Comparison of ENCODE assay signal across 2 cellular contexts in the genomic region with DNA sequence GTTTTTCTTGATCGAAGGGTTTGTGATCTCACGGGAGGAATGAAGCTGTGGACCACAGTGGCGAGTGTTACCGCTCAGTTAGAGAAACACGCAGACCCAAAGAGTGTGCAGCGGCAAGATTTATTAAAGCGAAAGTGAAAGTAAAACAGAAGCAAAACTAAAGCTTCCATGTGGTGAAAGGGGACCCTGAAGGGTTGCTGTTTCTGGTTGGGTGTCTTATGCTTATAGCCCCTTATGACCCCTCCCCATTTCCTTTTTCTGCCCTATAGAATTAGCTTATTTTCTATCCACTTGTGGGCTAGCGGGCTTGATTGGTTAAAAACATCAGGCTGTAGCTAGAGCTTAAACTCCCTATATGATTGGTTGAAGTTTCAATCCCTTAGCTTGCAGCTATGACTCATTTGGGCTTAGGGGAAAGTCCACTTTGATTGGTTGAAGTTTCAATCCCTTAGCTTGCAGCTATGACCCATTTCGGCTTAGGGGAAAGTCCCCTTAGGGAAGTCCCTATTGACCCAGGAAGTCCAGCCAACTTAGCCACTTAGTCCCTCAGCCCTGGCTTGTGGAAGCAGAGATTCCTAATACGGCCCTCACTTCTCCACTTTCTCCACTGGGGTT.
TF ChIP-seq lines count a peak whose summit lies in the region.

No MANE protein-coding gene starts in this region.

TF ChIP-seq in HCT116, 20 proteins besides CTCF, POLR2A, EP300 and RAD21:
- TF ChIP-seq EZH2 (IDR thresholded peaks at IDR 0.05): no peak
- no peak for TF ChIP-seq EZH2phosphoT487 (IDR thresholded peaks at IDR 0.05; ENCODE audit: borderline replicate concordance)
- no peak for TF ChIP-seq POLR2AphosphoS5 (IDR thresholded peaks at IDR 0.05; ENCODE audit: low read depth, low read length)

TF ChIP-seq in GM12878, 131 proteins besides CTCF, POLR2A, EP300 and RAD21:
- TF ChIP-seq, protein P1, sequence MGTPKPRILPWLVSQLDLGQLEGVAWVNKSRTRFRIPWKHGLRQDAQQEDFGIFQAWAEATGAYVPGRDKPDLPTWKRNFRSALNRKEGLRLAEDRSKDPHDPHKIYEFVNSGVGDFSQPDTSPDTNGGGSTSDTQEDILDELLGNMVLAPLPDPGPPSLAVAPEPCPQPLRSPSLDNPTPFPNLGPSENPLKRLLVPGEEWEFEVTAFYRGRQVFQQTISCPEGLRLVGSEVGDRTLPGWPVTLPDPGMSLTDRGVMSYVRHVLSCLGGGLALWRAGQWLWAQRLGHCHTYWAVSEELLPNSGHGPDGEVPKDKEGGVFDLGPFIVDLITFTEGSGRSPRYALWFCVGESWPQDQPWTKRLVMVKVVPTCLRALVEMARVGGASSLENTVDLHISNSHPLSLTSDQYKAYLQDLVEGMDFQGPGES (IDR thresholded peaks at IDR 0.05): no peak
- TF ChIP-seq, protein P2, sequence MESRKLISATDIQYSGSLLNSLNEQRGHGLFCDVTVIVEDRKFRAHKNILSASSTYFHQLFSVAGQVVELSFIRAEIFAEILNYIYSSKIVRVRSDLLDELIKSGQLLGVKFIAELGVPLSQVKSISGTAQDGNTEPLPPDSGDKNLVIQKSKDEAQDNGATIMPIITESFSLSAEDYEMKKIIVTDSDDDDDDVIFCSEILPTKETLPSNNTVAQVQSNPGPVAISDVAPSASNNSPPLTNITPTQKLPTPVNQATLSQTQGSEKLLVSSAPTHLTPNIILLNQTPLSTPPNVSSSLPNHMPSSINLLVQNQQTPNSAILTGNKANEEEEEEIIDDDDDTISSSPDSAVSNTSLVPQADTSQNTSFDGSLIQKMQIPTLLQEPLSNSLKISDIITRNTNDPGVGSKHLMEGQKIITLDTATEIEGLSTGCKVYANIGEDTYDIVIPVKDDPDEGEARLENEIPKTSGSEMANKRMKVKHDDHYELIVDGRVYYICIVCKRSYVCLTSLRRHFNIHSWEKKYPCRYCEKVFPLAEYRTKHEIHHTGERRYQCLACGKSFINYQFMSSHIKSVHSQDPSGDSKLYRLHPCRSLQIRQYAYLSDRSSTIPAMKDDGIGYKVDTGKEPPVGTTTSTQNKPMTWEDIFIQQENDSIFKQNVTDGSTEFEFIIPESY (IDR thresholded peaks at IDR 0.05): peak; percentile 33; the same call in 1 of the 2 replicates
- TF ChIP-seq HDAC2 (IDR thresholded peaks at IDR 0.05): no peak
